Comparison of ENCODE assay signal across 13 cellular contexts in genomic region chr12:34406228-34406995, GRCh38.
A peak's percentile ranks its signal among the peaks of the same experiment; 100 is the strongest.
DNase-seq lines count a peak whose midpoint lies in the region; ATAC-seq and TF ChIP-seq lines count a peak whose summit lies in the region.
"Had no signal": no experiment of that assay in that cellular context is flagged by ENCODE, and none has a peak within 500 bp of the region (broad histone marks: within the 10 kb centered on the region; RNA-seq: fewer than 3 reads in every experiment).

No MANE protein-coding gene starts in this region.

- TF ChIP-seq CTCF in RWPE2 (IDR thresholded peaks at IDR 0.05; ENCODE audit: poor library complexity, severe bottlenecking): no peak
- no peak for TF ChIP-seq CTCF in right atrium auricular region (IDR thresholded peaks at IDR 0.05)
- no peak for TF ChIP-seq CTCF in psoas muscle (IDR thresholded peaks at IDR 0.05)

- DNase-seq in GM03348 (ENCODE audit: low spot score): peak; percentile 2
- peak; percentile 21 for DNase-seq in RWPE2 (ENCODE audit: low spot score)
- peak; percentile 21 for DNase-seq in right atrium auricular region (ENCODE audit: low spot score)
- DNase-seq in psoas muscle: peak; percentile 4 to 23
- DNase-seq in NCI-H69 (lab: John Stamatoyannopoulos, UW): no peak
- no peak for DNase-seq in stimulated activated naive CD4-positive, alpha-beta T cell treated with Interleukin-2 at 50 U/mL for 16 hours (lab: John Stamatoyannopoulos, UW)
- DNase-seq: mesenchymal stem cell; NCI-H1048; stimulated activated CD4-positive, alpha-beta T cell treated with anti-CD3 and anti-CD28 coated beads, Interleukin-4, amount 100 ng/mL, for 1 hour had no signal

- ATAC-seq in RWPE2 (ENCODE audit: low read depth): no peak
- no peak for ATAC-seq in psoas muscle
- no peak for ATAC-seq in GM21515 (IDR thresholded peaks at IDR 0.05; ENCODE audit: unreplicated experiment)
- ATAC-seq: activated T-helper 17 cell treated with anti-CD3 and anti-CD28 coated beads, Interleukin-2, amount 50 U/mL, for 72 hours; stimulated activated effector memory CD8-positive, alpha-beta T cell treated with anti-CD3 and anti-CD28 coated beads, Interleukin-12 subunit alpha, Interleukin-12 subunit beta, amount 100 ng/mL, for 72 hours had no signal

- H3K9me3 ChIP-seq in RWPE2 (ENCODE audit: severe bottlenecking) (peaks cover 6% of the 10 kb centered on the region), right atrium auricular region (peaks cover 7 to 62% of the 10 kb centered on the region in 2 donors), psoas muscle (peaks cover 24% of the 10 kb centered on the region)

- intact Hi-C loops in psoas muscle (cut with DNase I): no loop called here

- H3K27ac ChIP-seq in RWPE2 (ENCODE audit: poor library complexity, severe bottlenecking) (no peak overlapping the region), right atrium auricular region (no peak overlapping the region), psoas muscle (no peak overlapping the region)
- H3K27ac ChIP-seq: VCaP had no signal

- H3K27me3 ChIP-seq in RWPE2 (ENCODE audit: insufficient read depth, poor library complexity, severe bottlenecking) (no peaks in the 10 kb centered on the region), right atrium auricular region (no peaks in the 10 kb centered on the region), psoas muscle (ENCODE audit: insufficient read depth in 3 of 3, low read length in 2 of 3) (no peaks in the 10 kb centered on the region)

- no peak overlapping the region for H3K4me3 ChIP-seq in RWPE2 (ENCODE audit: severe bottlenecking)
- no peak overlapping the region for H3K4me3 ChIP-seq in right atrium auricular region
- no peak overlapping the region for H3K4me3 ChIP-seq in psoas muscle

- WGBS in psoas muscle, 3 donors: 67 to 75% (median 75%) methylated on average over 18 of the region's 18 CpGs

- no peaks in the 10 kb centered on the region for H3K36me3 ChIP-seq in RWPE2 (ENCODE audit: low read depth)
- no peaks in the 10 kb centered on the region for H3K36me3 ChIP-seq in right atrium auricular region
- H3K36me3 ChIP-seq in psoas muscle (ENCODE audit: insufficient read depth in 1 of 2, low read depth in 1 of 2): no peaks in the 10 kb centered on the region

- H3K4me1 ChIP-seq in RWPE2 (ENCODE audit: insufficient read depth, poor library complexity, severe bottlenecking) (no peaks in the 10 kb centered on the region), right atrium auricular region (no peaks in the 10 kb centered on the region), psoas muscle (no peaks in the 10 kb centered on the region)

Comparison
In these comparisons a context has a peak if more than half of its experiments do, and no peak if none do; other contexts are left out.
1. DNase-seq: peak in GM03348 (single experiment), RWPE2 (single experiment), right atrium auricular region (single experiment) and psoas muscle (2 of 2); none in NCI-H69 (single experiment) and stimulated activated naive CD4-positive, alpha-beta T cell treated with Interleukin-2 at 50 U/mL for 16 hours (single experiment).